Comparison of ENCODE assay signal across 1 cellular context in the genomic region with DNA sequence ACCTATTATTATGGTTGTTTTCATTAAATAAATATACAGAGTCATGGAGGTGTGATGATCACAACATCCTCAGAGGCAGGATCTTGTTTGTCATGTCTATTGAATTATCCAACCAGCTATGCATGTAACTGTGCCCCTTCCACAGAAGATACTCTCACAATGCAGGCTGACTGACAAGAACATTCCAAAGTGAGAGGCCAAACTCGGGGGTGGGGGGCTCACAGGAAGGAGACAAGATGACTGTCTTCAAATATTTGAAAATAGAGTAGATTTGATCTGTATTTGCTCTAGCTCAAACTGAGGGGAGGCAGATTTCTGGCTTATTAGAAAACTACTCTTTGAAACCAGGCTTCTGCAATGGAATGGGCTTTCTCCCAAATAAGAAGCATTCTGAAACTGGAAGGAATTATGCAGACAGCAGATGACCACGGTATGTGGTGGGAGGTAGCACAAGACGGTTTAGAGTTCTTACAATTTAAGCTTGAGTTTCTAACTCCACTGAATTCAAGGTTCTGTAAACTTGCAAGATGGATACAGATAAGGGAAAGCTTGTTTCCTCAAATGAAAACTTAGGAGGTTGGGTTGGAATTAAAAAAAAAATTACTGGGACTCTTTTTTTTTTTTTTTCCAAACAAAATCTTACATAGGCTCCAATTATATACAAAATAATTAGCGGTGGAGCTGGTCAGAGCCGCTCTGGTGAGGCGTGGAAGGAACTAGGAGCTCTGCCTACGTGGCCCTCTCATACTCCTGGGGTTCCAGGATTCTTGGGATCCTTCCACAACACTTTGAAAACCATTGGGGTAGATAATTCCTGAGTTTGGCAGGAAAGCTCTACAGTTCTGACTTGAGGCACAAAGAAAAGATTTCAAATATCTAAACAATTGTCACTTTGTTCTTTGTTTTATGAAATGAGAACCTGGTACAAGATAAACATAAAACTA.
TF ChIP-seq lines count a peak whose summit lies in the region.

No MANE protein-coding gene starts in this region.

TF ChIP-seq in GM23338, 12 proteins besides CTCF, POLR2A, EP300 and RAD21 (continued from another document):
- TF ChIP-seq, protein P1, sequence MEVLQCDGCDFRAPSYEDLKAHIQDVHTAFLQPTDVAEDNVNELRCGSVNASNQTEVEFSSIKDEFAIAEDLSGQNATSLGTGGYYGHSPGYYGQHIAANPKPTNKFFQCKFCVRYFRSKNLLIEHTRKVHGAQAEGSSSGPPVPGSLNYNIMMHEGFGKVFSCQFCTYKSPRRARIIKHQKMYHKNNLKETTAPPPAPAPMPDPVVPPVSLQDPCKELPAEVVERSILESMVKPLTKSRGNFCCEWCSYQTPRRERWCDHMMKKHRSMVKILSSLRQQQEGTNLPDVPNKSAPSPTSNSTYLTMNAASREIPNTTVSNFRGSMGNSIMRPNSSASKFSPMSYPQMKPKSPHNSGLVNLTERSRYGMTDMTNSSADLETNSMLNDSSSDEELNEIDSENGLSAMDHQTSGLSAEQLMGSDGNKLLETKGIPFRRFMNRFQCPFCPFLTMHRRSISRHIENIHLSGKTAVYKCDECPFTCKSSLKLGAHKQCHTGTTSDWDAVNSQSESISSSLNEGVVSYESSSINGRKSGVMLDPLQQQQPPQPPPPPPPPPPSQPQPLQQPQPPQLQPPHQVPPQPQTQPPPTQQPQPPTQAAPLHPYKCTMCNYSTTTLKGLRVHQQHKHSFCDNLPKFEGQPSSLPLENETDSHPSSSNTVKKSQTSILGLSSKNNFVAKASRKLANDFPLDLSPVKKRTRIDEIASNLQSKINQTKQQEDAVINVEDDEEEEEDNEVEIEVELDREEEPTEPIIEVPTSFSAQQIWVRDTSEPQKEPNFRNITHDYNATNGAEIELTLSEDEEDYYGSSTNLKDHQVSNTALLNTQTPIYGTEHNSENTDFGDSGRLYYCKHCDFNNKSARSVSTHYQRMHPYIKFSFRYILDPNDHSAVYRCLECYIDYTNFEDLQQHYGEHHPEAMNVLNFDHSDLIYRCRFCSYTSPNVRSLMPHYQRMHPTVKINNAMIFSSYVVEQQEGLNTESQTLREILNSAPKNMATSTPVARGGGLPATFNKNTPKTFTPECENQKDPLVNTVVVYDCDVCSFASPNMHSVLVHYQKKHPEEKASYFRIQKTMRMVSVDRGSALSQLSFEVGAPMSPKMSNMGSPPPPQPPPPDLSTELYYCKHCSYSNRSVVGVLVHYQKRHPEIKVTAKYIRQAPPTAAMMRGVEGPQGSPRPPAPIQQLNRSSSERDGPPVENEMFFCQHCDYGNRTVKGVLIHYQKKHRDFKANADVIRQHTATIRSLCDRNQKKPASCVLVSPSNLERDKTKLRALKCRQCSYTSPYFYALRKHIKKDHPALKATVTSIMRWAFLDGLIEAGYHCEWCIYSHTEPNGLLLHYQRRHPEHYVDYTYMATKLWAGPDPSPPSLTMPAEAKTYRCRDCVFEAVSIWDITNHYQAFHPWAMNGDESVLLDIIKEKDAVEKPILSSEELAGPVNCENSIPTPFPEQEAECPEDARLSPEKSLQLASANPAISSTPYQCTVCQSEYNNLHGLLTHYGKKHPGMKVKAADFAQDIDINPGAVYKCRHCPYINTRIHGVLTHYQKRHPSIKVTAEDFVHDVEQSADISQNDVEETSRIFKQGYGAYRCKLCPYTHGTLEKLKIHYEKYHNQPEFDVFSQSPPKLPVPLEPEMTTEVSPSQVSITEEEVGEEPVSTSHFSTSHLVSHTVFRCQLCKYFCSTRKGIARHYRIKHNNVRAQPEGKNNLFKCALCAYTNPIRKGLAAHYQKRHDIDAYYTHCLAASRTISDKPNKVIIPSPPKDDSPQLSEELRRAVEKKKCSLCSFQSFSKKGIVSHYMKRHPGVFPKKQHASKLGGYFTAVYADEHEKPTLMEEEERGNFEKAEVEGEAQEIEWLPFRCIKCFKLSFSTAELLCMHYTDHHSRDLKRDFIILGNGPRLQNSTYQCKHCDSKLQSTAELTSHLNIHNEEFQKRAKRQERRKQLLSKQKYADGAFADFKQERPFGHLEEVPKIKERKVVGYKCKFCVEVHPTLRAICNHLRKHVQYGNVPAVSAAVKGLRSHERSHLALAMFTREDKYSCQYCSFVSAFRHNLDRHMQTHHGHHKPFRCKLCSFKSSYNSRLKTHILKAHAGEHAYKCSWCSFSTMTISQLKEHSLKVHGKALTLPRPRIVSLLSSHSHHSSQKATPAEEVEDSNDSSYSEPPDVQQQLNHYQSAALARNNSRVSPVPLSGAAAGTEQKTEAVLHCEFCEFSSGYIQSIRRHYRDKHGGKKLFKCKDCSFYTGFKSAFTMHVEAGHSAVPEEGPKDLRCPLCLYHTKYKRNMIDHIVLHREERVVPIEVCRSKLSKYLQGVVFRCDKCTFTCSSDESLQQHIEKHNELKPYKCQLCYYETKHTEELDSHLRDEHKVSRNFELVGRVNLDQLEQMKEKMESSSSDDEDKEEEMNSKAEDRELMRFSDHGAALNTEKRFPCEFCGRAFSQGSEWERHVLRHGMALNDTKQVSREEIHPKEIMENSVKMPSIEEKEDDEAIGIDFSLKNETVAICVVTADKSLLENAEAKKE (CRISPR knock-in tag; IDR thresholded peaks at IDR 0.05), result no peak
- TF ChIP-seq EZH2 (IDR thresholded peaks at IDR 0.05; ENCODE audit: low read depth, unreplicated experiment), result no peak
- no peak for TF ChIP-seq JUNB (IDR thresholded peaks at IDR 0.05; ENCODE audit: unreplicated experiment)
- no peak for TF ChIP-seq CREB1 (CRISPR knock-in tag; IDR thresholded peaks at IDR 0.05; ENCODE audit: low read depth)
- no peak for TF ChIP-seq ZNF331 (CRISPR knock-in tag; IDR thresholded peaks at IDR 0.05; ENCODE audit: low read depth)
- TF ChIP-seq POLR2AphosphoS5 (IDR thresholded peaks at IDR 0.05; ENCODE audit: low read depth), result no peak
- TF ChIP-seq, protein P2, sequence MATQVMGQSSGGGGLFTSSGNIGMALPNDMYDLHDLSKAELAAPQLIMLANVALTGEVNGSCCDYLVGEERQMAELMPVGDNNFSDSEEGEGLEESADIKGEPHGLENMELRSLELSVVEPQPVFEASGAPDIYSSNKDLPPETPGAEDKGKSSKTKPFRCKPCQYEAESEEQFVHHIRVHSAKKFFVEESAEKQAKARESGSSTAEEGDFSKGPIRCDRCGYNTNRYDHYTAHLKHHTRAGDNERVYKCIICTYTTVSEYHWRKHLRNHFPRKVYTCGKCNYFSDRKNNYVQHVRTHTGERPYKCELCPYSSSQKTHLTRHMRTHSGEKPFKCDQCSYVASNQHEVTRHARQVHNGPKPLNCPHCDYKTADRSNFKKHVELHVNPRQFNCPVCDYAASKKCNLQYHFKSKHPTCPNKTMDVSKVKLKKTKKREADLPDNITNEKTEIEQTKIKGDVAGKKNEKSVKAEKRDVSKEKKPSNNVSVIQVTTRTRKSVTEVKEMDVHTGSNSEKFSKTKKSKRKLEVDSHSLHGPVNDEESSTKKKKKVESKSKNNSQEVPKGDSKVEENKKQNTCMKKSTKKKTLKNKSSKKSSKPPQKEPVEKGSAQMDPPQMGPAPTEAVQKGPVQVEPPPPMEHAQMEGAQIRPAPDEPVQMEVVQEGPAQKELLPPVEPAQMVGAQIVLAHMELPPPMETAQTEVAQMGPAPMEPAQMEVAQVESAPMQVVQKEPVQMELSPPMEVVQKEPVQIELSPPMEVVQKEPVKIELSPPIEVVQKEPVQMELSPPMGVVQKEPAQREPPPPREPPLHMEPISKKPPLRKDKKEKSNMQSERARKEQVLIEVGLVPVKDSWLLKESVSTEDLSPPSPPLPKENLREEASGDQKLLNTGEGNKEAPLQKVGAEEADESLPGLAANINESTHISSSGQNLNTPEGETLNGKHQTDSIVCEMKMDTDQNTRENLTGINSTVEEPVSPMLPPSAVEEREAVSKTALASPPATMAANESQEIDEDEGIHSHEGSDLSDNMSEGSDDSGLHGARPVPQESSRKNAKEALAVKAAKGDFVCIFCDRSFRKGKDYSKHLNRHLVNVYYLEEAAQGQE (IDR thresholded peaks at IDR 0.05; ENCODE audit: unreplicated experiment), result no peak
- TF ChIP-seq NANOG (IDR thresholded peaks at IDR 0.05; ENCODE audit: borderline replicate concordance), result no peak
